12 cellular contexts compared by ENCODE assay signal in the genomic region with DNA sequence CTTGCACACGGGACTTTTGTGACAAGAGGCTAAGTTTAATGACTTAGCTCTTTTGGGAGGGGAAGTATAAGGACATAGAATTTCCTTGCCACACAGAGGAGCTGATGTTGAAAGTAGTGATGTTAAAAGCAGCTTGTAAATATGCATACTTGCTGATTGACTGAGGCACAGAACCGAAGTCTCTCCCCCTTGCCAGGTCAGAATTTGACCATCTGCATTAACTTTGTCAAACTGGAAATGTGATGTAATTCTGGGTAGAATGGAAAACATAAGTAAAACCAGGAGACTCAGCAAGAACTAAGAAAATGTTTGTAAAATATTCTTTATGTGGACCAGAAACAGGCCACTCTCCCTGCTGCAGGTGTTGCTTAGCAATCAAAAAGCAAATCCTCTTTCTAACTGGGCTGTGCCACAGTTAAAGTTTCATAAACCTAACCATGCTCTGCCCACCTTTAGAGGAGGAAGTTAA.
DNase-seq lines count a peak whose midpoint lies in the region; ATAC-seq and TF ChIP-seq lines count a peak whose summit lies in the region.
"Had no signal": no experiment of that assay in that cellular context is flagged by ENCODE, and none has a peak within 500 bp of the region (broad histone marks: within the 10 kb centered on the region; RNA-seq: fewer than 3 reads in every experiment).

No MANE protein-coding gene starts in this region.

- 71% methylated on average over 2 of the region's 2 CpGs for WGBS in right cardiac atrium

- no peaks in the 10 kb centered on the region for H3K79me2 ChIP-seq in osteoblast (ENCODE audit: insufficient read depth, low read length)

- no peak for DNase-seq in activated CD4-positive, alpha-beta T cell treated with anti-CD3 and anti-CD28 coated beads for 36 hours
- DNase-seq in activated CD4-positive, alpha-beta T cell treated with anti-CD3 and anti-CD28 coated beads for 1 hour, result no peak
- peak; percentile 54 to 86 for DNase-seq in NOMO-1 (lab: John Stamatoyannopoulos, UW; ENCODE audit: unreplicated experiment in 2 of 2)
- no peak for DNase-seq in right cardiac atrium
- no peak for DNase-seq in osteoblast (ENCODE audit: insufficient read length, low spot score, missing footprints)
- DNase-seq in activated T-cell treated with anti-CD3 and anti-CD28 coated beads for 4 hours, result no peak
- DNase-seq: ACHN; activated CD4-positive, CD25-positive, alpha-beta regulatory T cell; NCI-H510A had no signal

- CTCF ChIA-PET in activated CD4-positive, alpha-beta T cell treated with anti-CD3 and anti-CD28 coated beads for 36 hours (lab: Charles Lee), result interaction anchor here (0.6 to 1.5 kb wide), 3 partner anchors 9 to 69 kb away, joined by 3 to 4 read pairs (median 4); no protein-coding TSS in a partner anchor

- POLR2A ChIA-PET in activated CD4-positive, alpha-beta T cell treated with anti-CD3 and anti-CD28 coated beads for 36 hours (lab: Charles Lee), result no interaction called here

- H3K4me3 ChIP-seq in right cardiac atrium (ENCODE audit: low read length) (no peak overlapping the region), osteoblast (ENCODE audit: insufficient read depth, low read length) (no peak overlapping the region)
- H3K4me3 ChIP-seq: ascending aorta had no signal

- H3K27ac ChIP-seq in right cardiac atrium (ENCODE audit: low read length), result no peak overlapping the region
- no peak overlapping the region for H3K27ac ChIP-seq in osteoblast (ENCODE audit: low read depth, low read length)
- H3K27ac ChIP-seq: ascending aorta had no signal

- H3K4me3 Mint-ChIP-seq in activated CD4-positive, alpha-beta T cell treated with anti-CD3 and anti-CD28 coated beads for 36 hours, result no peak overlapping the region
- no peak overlapping the region for H3K4me3 Mint-ChIP-seq in stimulated activated memory B cell treated with anti-CD40 and anti-IgM and Interleukin-4, amounts not matched to agents 10 μg/mL and 1 μg/mL and 100 μg/mL, for 72 hours

- intact Hi-C loops in activated CD4-positive, alpha-beta T cell treated with anti-CD3 and anti-CD28 coated beads for 36 hours (cut with DNase I, micrococcal nuclease), result no loop called here
- intact Hi-C loops in right cardiac atrium (cut with DNase I), result no loop called here

- no peaks in the 10 kb centered on the region for H4K20me1 ChIP-seq in osteoblast (ENCODE audit: insufficient read depth, low read length)

- H3K27me3 Mint-ChIP-seq in activated CD4-positive, alpha-beta T cell treated with anti-CD3 and anti-CD28 coated beads for 36 hours, result no peaks in the 10 kb centered on the region
- no peaks in the 10 kb centered on the region for H3K27me3 Mint-ChIP-seq in stimulated activated memory B cell treated with anti-CD40 and anti-IgM and Interleukin-4, amounts not matched to agents 10 μg/mL and 1 μg/mL and 100 μg/mL, for 72 hours

- H3K27ac Mint-ChIP-seq in activated CD4-positive, alpha-beta T cell treated with anti-CD3 and anti-CD28 coated beads for 36 hours, result no peak overlapping the region
- peak overlapping the region; percentile 19 for H3K27ac Mint-ChIP-seq in stimulated activated memory B cell treated with anti-CD40 and anti-IgM and Interleukin-4, amounts not matched to agents 10 μg/mL and 1 μg/mL and 100 μg/mL, for 72 hours

- H3K4me1 Mint-ChIP-seq in activated CD4-positive, alpha-beta T cell treated with anti-CD3 and anti-CD28 coated beads for 36 hours, result peaks cover 23% of the 10 kb centered on the region
- peaks cover 24% of the 10 kb centered on the region for H3K4me1 Mint-ChIP-seq in stimulated activated memory B cell treated with anti-CD40 and anti-IgM and Interleukin-4, amounts not matched to agents 10 μg/mL and 1 μg/mL and 100 μg/mL, for 72 hours

- peaks cover 13% of the 10 kb centered on the region for H3K36me3 Mint-ChIP-seq in activated CD4-positive, alpha-beta T cell treated with anti-CD3 and anti-CD28 coated beads for 36 hours (ENCODE audit: low read depth)
- peaks cover 17% of the 10 kb centered on the region for H3K36me3 Mint-ChIP-seq in stimulated activated memory B cell treated with anti-CD40 and anti-IgM and Interleukin-4, amounts not matched to agents 10 μg/mL and 1 μg/mL and 100 μg/mL, for 72 hours

- H3K9me3 Mint-ChIP-seq in activated CD4-positive, alpha-beta T cell treated with anti-CD3 and anti-CD28 coated beads for 36 hours (ENCODE audit: low read depth), result no peaks in the 10 kb centered on the region
- no peaks in the 10 kb centered on the region for H3K9me3 Mint-ChIP-seq in stimulated activated memory B cell treated with anti-CD40 and anti-IgM and Interleukin-4, amounts not matched to agents 10 μg/mL and 1 μg/mL and 100 μg/mL, for 72 hours

- ATAC-seq in activated CD4-positive, alpha-beta T cell treated with anti-CD3 and anti-CD28 coated beads for 36 hours, result peak; percentile 43
- ATAC-seq in HG02571 (IDR thresholded peaks at IDR 0.05; ENCODE audit: unreplicated experiment) (peak; percentile 82), right cardiac atrium (no peak)
- ATAC-seq in stimulated activated memory B cell treated with anti-CD40 and anti-IgM and Interleukin-4, amounts not matched to agents 10 μg/mL and 1 μg/mL and 100 μg/mL, for 72 hours, result peak; percentile 61

- no peak overlapping the region for H3K4me2 ChIP-seq in osteoblast (ENCODE audit: insufficient read depth, low read length)

- no peaks in the 10 kb centered on the region for H3K27me3 ChIP-seq in right cardiac atrium (ENCODE audit: control insufficient read depth, insufficient read depth)
- H3K27me3 ChIP-seq in osteoblast (ENCODE audit: insufficient read depth, low read length), result no peaks in the 10 kb centered on the region
- H3K27me3 ChIP-seq: ascending aorta had no signal

- no peaks in the 10 kb centered on the region for H3K9me3 ChIP-seq in right cardiac atrium (ENCODE audit: control insufficient read depth, low read length)
- no peaks in the 10 kb centered on the region for H3K9me3 ChIP-seq in osteoblast (ENCODE audit: low read depth, low read length)
- H3K9me3 ChIP-seq: ascending aorta had no signal

- no peaks in the 10 kb centered on the region for H3K36me3 ChIP-seq in osteoblast (ENCODE audit: insufficient read depth, low read length)

- H3K4me1 ChIP-seq in right cardiac atrium (ENCODE audit: control insufficient read depth, insufficient read depth, low read length), result peaks cover 10% of the 10 kb centered on the region
- H3K4me1 ChIP-seq in osteoblast (ENCODE audit: insufficient read depth, low read length), result no peaks in the 10 kb centered on the region
- H3K4me1 ChIP-seq: ascending aorta had no signal

- no peak overlapping the region for H2AFZ ChIP-seq in osteoblast (ENCODE audit: low read length)

- no peak for TF ChIP-seq CTCF in osteoblast (IDR thresholded peaks at IDR 0.05; ENCODE audit: extremely low read depth, low read depth, low read length)

Comparison
In these comparisons a context has a peak if more than half of its experiments do, and no peak if none do; other contexts are left out.
1. ATAC-seq: peak in activated CD4-positive, alpha-beta T cell treated with anti-CD3 and anti-CD28 coated beads for 36 hours (single experiment), HG02571 (single experiment) and stimulated activated memory B cell treated with anti-CD40 and anti-IgM and Interleukin-4, amounts not matched to agents 10 μg/mL and 1 μg/mL and 100 μg/mL, for 72 hours (single experiment); none in right cardiac atrium (0 of 2).
2. DNase-seq: peak in NOMO-1 (2 of 2); none in activated CD4-positive, alpha-beta T cell treated with anti-CD3 and anti-CD28 coated beads for 36 hours (single experiment), activated CD4-positive, alpha-beta T cell treated with anti-CD3 and anti-CD28 coated beads for 1 hour (single experiment), right cardiac atrium (0 of 3), osteoblast (single experiment) and activated T-cell treated with anti-CD3 and anti-CD28 coated beads for 4 hours (single experiment).